Comparison of ENCODE assay signal across 9 cellular contexts in the genomic region with DNA sequence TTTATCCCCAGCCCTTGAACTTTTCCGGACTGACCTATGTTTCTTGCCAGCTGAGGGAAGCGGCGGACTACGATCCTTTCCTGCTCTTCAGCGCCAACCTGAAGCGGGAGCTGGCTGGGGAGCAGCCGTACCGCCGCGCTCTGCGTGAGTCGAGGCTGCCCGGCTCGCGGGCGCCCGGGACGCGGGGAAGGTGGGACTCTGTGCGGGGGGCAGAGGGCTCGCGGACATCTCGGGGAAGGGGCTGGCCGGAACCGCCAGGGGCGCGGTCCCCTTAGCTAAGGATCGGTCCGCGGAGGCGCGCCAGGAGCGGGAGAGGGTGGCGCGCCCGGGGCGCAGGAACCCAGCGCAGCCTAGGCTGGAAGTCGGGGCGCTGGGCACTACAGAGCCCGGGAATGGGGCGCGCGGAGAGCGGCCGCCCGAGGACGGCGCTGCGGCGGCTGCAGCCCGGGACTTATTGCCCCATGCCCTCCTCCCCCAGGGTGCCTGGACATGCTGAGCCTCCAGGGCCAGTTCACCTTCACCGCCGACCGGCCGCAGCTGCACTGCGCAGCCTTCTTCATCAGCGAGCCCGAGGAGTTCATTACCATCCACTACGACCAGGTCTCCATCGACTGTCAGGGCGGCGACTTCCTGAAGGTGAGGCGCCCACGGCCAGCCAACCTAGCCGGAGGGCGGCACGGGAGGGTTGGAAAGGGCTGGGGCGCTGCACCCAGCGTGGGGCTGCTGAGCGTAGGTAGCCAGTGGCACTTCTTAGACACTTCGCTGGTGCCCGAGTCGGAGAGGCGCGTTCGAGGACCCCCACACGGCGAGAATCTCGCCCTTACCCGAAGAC. TPM values are rescaled to one million over a fixed set of nuclear protein-coding genes. Genes with fewer than 3 reads are reported as not detected.
A peak's percentile ranks its signal among the peaks of the same experiment; 100 is the strongest.
DNase-seq lines count a peak whose midpoint lies in the region; ATAC-seq and TF ChIP-seq lines count a peak whose summit lies in the region.
"Had no signal": no experiment of that assay in that cellular context is flagged by ENCODE, and none has a peak within 500 bp of the region (broad histone marks: within the 10 kb centered on the region; RNA-seq: fewer than 3 reads in every experiment).

No MANE protein-coding gene starts in this region.

- DNase-seq in Daoy (ENCODE audit: low read depth), result peak; percentile 11
- DNase-seq in WERI-Rb-1, result no peak
- DNase-seq in head of caudate nucleus, result peak in 28 of 42 donors; percentile 15 to 66 (median 32)
- DNase-seq in posterior cingulate gyrus, result peak in 8 of 10 donors; percentile 23 to 91 (median 36)
- DNase-seq in hepatic stellate cell (ENCODE audit: low spot score), result no peak
- DNase-seq in uterus, result no peak
- DNase-seq in kidney glomerular epithelial cell (lab: John Stamatoyannopoulos, UW), result no peak
- DNase-seq: OCI-M1 had no signal

- H3K4me3 ChIP-seq in WERI-Rb-1 (ENCODE audit: low read depth, low read length), result peak overlapping the region; percentile 31
- H3K4me3 ChIP-seq in uterus, result peak overlapping the region in 1 of 2 donors; percentile 5

- H3K9me3 ChIP-seq in WERI-Rb-1 (ENCODE audit: severe bottlenecking), result no peaks in the 10 kb centered on the region
- no peaks in the 10 kb centered on the region for H3K9me3 ChIP-seq in uterus

- TF ChIP-seq POLR2A in uterus (IDR thresholded peaks at IDR 0.05), result no peak

- intact Hi-C loops in head of caudate nucleus (cut with DNase I) (no loop called here), posterior cingulate gyrus (cut with DNase I) (no loop called here), uterus (cut with DNase I; ENCODE audit: low total_unique reads) (no loop called here)

- H3K27me3 ChIP-seq in WERI-Rb-1 (ENCODE audit: insufficient read depth, low read depth, severe bottlenecking), result peaks cover 41% of the 10 kb centered on the region
- H3K27me3 ChIP-seq in uterus, result no peaks in the 10 kb centered on the region

- 0 out of 2 replicates have a peak, but pooled peaks have one; percentile 6 for TF ChIP-seq CTCF in WERI-Rb-1 (IDR thresholded peaks at IDR 0.05; ENCODE audit: low read depth, low read length)
- TF ChIP-seq CTCF in uterus (IDR thresholded peaks at IDR 0.05), result no peak

- H3K36me3 ChIP-seq in WERI-Rb-1 (no peaks in the 10 kb centered on the region), uterus (no peaks in the 10 kb centered on the region)

- no peaks in the 10 kb centered on the region for H3K4me1 ChIP-seq in uterus

- ATAC-seq in HG02885 (IDR thresholded peaks at IDR 0.05; ENCODE audit: poor library complexity, unreplicated experiment), result no peak

- H3K27ac ChIP-seq in WERI-Rb-1 (no peak overlapping the region), uterus (no peak overlapping the region)

RNA-seq across cellular contexts. Expression of gene CRHBP, which starts 0.9 kb away (rescaled TPM):
- total RNA-seq in Daoy (2014; rRNA removed; shearing (Covaris generic)), result 1.3 TPM in 1 of 2 replicates, not detected in the other
- 1 to 10 TPM in 3 of 4 donors, not detected in 1; 1.3 to 8.1 (median 7.0) TPM for total RNA-seq in uterus

Comparison
In these comparisons a context has a peak if more than half of its experiments do, and no peak if none do; other contexts are left out.
1. DNase-seq: peak in Daoy (single experiment), head of caudate nucleus (28 of 42) and posterior cingulate gyrus (8 of 10); none in WERI-Rb-1 (single experiment), hepatic stellate cell (single experiment), uterus (0 of 2) and kidney glomerular epithelial cell (single experiment).